ENCODE assay signal across 38 cellular contexts in the genomic region with DNA sequence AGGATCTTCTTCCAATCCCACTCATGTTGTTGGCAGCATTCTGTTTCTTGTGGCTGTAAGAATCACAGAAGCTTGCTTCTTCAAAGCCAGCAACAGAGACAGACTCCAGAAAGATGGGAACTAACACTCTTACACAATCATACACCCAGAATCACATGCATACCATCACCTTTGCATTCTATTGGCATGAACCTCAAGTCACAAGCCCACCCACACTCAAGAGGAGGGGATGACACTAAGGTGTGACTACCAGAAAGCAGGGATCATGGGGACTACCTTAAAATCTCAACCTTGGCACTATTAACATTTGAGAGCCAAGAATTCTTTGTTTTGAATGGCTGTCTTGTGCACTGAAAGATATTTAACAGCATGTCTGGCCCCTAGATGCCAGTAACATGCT. TPM values are rescaled to one million over a fixed set of nuclear protein-coding genes. Genes with fewer than 3 reads are reported as not detected.
DNase-seq lines count a peak whose midpoint lies in the region; ATAC-seq, FAIRE-seq and TF ChIP-seq lines count a peak whose summit lies in the region.
"Had no signal": no experiment of that assay in that cellular context is flagged by ENCODE, and none has a peak within 500 bp of the region (broad histone marks: within the 10 kb centered on the region; RNA-seq: fewer than 3 reads in every experiment).

No MANE protein-coding gene starts in this region.

- DNase-seq in bronchial epithelial cell (ENCODE audit: low read depth) (no peak), caudate nucleus (lab: John Stamatoyannopoulos, UW) (peak in 6 of 61 donors; percentile 3 to 50 (median 13)), neural progenitor cell (ENCODE audit: low spot score) (no peak), ecto neural progenitor cell (ENCODE audit: low spot score) (no peak), upper lobe of left lung (no peak), SIG-M5 treated with dmso at 0.1 percent for 504 hours (lab: John Stamatoyannopoulos, UW; ENCODE audit: unreplicated experiment) (no peak)
- DNase-seq: 8988T; ACHN; AML-193; BE2C; C1 segment of cervical spinal cord; Caco-2; Calu3; CD4-positive, alpha-beta memory T cell; CD4-positive, alpha-beta T cell; CD4-positive, CD25-positive, alpha-beta regulatory T cell; CD8-positive, alpha-beta memory T cell; CD8-positive, alpha-beta T cell; COR-L47; DMS 273 treated with DMSO at 0.1 percent for 48 hours; DMS153; DMS53; DMS79; DMS79 treated with DMSO at 0.1 percent for 48 hours; DND-41; EL had no signal

- no peaks in the 10 kb centered on the region for H3K9me3 Mint-ChIP-seq in neural progenitor cell
- H3K9me3 Mint-ChIP-seq: CD14-positive monocyte; CD4-positive, alpha-beta T cell; CD8-positive, alpha-beta T cell had no signal

- H3F3A ChIP-seq in neural progenitor cell (ENCODE audit: low read depth) = no peaks in the 10 kb centered on the region

- H2AFZ ChIP-seq in neural progenitor cell (replicated peaks) = peak overlapping the region; percentile 27

- H3K27ac Mint-ChIP-seq in neural progenitor cell = no peak overlapping the region
- H3K27ac Mint-ChIP-seq: B cell; CD14-positive monocyte; CD4-positive, alpha-beta T cell; CD4-positive, CD25-positive, alpha-beta regulatory T cell; CD8-positive, alpha-beta T cell had no signal

- no peak for ATAC-seq in upper lobe of left lung (ENCODE audit: low FRiP score in 2 of 2)
- ATAC-seq: A549; CD8-positive, alpha-beta T cell had no signal

- peaks cover 10% of the 10 kb centered on the region for H3K4me1 Mint-ChIP-seq in neural progenitor cell
- H3K4me1 Mint-ChIP-seq: B cell; CD14-positive monocyte; CD4-positive, alpha-beta memory T cell; CD4-positive, CD25-positive, alpha-beta regulatory T cell; CD8-positive, alpha-beta memory T cell had no signal

- TF ChIP-seq POLR2A in upper lobe of left lung (IDR thresholded peaks at IDR 0.05) = no peak

- no peaks in the 10 kb centered on the region for H3K27me3 ChIP-seq in bronchial epithelial cell (ENCODE audit: control insufficient read depth, insufficient read depth, low read length)
- peaks cover 5% of the 10 kb centered on the region for H3K27me3 ChIP-seq in neural progenitor cell
- H3K27me3 ChIP-seq in upper lobe of left lung = no peaks in the 10 kb centered on the region
- H3K27me3 ChIP-seq: BLaER1; BLaER1 treated with 17β-estradiol and CSF1 and Interleukin-3, amounts not matched to agents 10 nM and 100 nM had no signal

- H3K9ac ChIP-seq in neural progenitor cell = no peak overlapping the region
- H3K9ac ChIP-seq: BLaER1; BLaER1 treated with 17β-estradiol and CSF1 and Interleukin-3, amounts not matched to agents 10 nM and 100 nM had no signal

- no peak overlapping the region for H3K4me3 Mint-ChIP-seq in neural progenitor cell
- H3K4me3 Mint-ChIP-seq: B cell; CD14-positive monocyte; CD4-positive, alpha-beta memory T cell; CD4-positive, alpha-beta T cell; CD4-positive, CD25-positive, alpha-beta regulatory T cell; CD8-positive, alpha-beta memory T cell; CD8-positive, alpha-beta T cell had no signal

- H3K36me3 ChIP-seq in bronchial epithelial cell (ENCODE audit: control insufficient read depth, insufficient read depth, low read length) (no peaks in the 10 kb centered on the region), neural progenitor cell (no peaks in the 10 kb centered on the region), upper lobe of left lung (no peaks in the 10 kb centered on the region)
- H3K36me3 ChIP-seq: BE2C; BLaER1; BLaER1 treated with 17β-estradiol and CSF1 and Interleukin-3, amounts not matched to agents 10 nM and 100 nM had no signal

- no peaks in the 10 kb centered on the region for H3K79me2 ChIP-seq in neural progenitor cell (ENCODE audit: low read depth)

- peak; percentile 47 for FAIRE-seq in bronchial epithelial cell (lab: Jason Lieb, UNC)
- FAIRE-seq: A204.1, A549, D721Med had no signal

- H3K27ac ChIP-seq in caudate nucleus (ENCODE audit: low read depth, low read length) = peak overlapping the region; percentile 68
- no peak overlapping the region for H3K27ac ChIP-seq in neural progenitor cell
- H3K27ac ChIP-seq in upper lobe of left lung = no peak overlapping the region
- H3K27ac ChIP-seq: 22Rv1; A549; BLaER1; BLaER1 treated with 17β-estradiol and CSF1 and Interleukin-3, amounts not matched to agents 10 nM and 100 nM; C4-2B had no signal

- no peak overlapping the region for H3K4me2 ChIP-seq in neural progenitor cell
- H3K4me2 ChIP-seq: A549; BLaER1; BLaER1 treated with 17β-estradiol and CSF1 and Interleukin-3, amounts not matched to agents 10 nM and 100 nM had no signal

- no peak for TF ChIP-seq EP300 in upper lobe of left lung (IDR thresholded peaks at IDR 0.05)

- H3K9me3 ChIP-seq in neural progenitor cell (ENCODE audit: low read depth) = no peaks in the 10 kb centered on the region
- H3K9me3 ChIP-seq in upper lobe of left lung = no peaks in the 10 kb centered on the region
- H3K9me3 ChIP-seq: A549; BE2C; BLaER1; BLaER1 treated with 17β-estradiol and CSF1 and Interleukin-3, amounts not matched to agents 10 nM and 100 nM; Caco-2 had no signal

- no peak overlapping the region for H3K4me3 ChIP-seq in bronchial epithelial cell (ENCODE audit: low read depth, low read length)
- H3K4me3 ChIP-seq in neural progenitor cell = no peak overlapping the region
- H3K4me3 ChIP-seq in upper lobe of left lung = no peak overlapping the region
- H3K4me3 ChIP-seq: A549; BLaER1; BLaER1 treated with 17β-estradiol and CSF1 and Interleukin-3, amounts not matched to agents 10 nM and 100 nM had no signal

- H3K36me3 Mint-ChIP-seq in neural progenitor cell = no peaks in the 10 kb centered on the region
- H3K36me3 Mint-ChIP-seq: CD14-positive monocyte; CD4-positive, alpha-beta memory T cell; CD4-positive, CD25-positive, alpha-beta regulatory T cell; CD8-positive, alpha-beta T cell had no signal

- H3K4me1 ChIP-seq in neural progenitor cell = no peaks in the 10 kb centered on the region
- H3K4me1 ChIP-seq in upper lobe of left lung = no peaks in the 10 kb centered on the region
- H3K4me1 ChIP-seq: A549; BE2C; BLaER1; BLaER1 treated with 17β-estradiol and CSF1 and Interleukin-3, amounts not matched to agents 10 nM and 100 nM; Caco-2 had no signal

- TF ChIP-seq CTCF in bronchial epithelial cell (IDR thresholded peaks at IDR 0.05; ENCODE audit: insufficient read depth, low read length, severe bottlenecking) = no peak
- no peak for TF ChIP-seq CTCF in neural progenitor cell (IDR thresholded peaks at IDR 0.05)
- TF ChIP-seq CTCF in upper lobe of left lung (IDR thresholded peaks at IDR 0.05) = no peak

- no peaks in the 10 kb centered on the region for H4K20me1 ChIP-seq in neural progenitor cell (ENCODE audit: low read depth)
- H4K20me1 ChIP-seq: BLaER1; BLaER1 treated with 17β-estradiol and CSF1 and Interleukin-3, amounts not matched to agents 10 nM and 100 nM had no signal

- H3K27me3 Mint-ChIP-seq in neural progenitor cell (ENCODE audit: insufficient read depth, low read depth) = peaks cover 2% of the 10 kb centered on the region

RNA-seq across cellular contexts. Expression of gene PANX3, which starts 13.6 kb away (rescaled TPM):
- total RNA-seq in bronchial epithelial cell = not detected in 2 replicates
- not detected in 2 replicates for total RNA-seq in neural progenitor cell (ENCODE audit: low replicate concordance)
- total RNA-seq in upper lobe of left lung = not detected
- total RNA-seq: A172; A673; B cell; Caco-2; Calu3; CD4-positive, alpha-beta memory T cell; CD4-positive, alpha-beta T cell; CD4-positive, CD25-positive, alpha-beta regulatory T cell; CD8-positive, alpha-beta memory T cell; CD8-positive, alpha-beta T cell; Daoy had no signal

RNA-seq across cellular contexts. Expression of gene TBRG1, which starts 25.0 kb away (rescaled TPM):
- total RNA-seq in bronchial epithelial cell (21.9 and 28.0 TPM in 2 replicates), neural progenitor cell (ENCODE audit: low replicate concordance) (18.9 and 20.7 TPM in 2 replicates), upper lobe of left lung (10 to 100 TPM; 42.3 to 66.6 (median 47.1) TPM)

RNA-seq across cellular contexts. Expression of gene OR8A1, which starts 27.9 kb away (rescaled TPM):
- total RNA-seq in bronchial epithelial cell = not detected in 2 replicates
- total RNA-seq in neural progenitor cell (ENCODE audit: low replicate concordance) = not detected in 2 replicates
- not detected for total RNA-seq in upper lobe of left lung
- total RNA-seq: A172; A673; B cell; Caco-2; Calu3; CD4-positive, alpha-beta memory T cell; CD4-positive, alpha-beta T cell; CD4-positive, CD25-positive, alpha-beta regulatory T cell; CD8-positive, alpha-beta memory T cell; CD8-positive, alpha-beta T cell; Daoy had no signal

RNA-seq across cellular contexts. Expression of gene OR8B12, which starts 54.2 kb away (rescaled TPM):
- total RNA-seq in bronchial epithelial cell (not detected in 2 replicates), neural progenitor cell (ENCODE audit: low replicate concordance) (not detected in 2 replicates), upper lobe of left lung (not detected)
- total RNA-seq: A172; A673; B cell; Caco-2; Calu3; CD4-positive, alpha-beta memory T cell; CD4-positive, alpha-beta T cell; CD4-positive, CD25-positive, alpha-beta regulatory T cell; CD8-positive, alpha-beta memory T cell; CD8-positive, alpha-beta T cell; Daoy had no signal
